1 cellular context compared by ENCODE assay signal in genomic region chr16:81367821-81368220, GRCh38.
TF ChIP-seq lines count a peak whose summit lies in the region.

No MANE protein-coding gene starts in this region.

TF ChIP-seq in endothelial cell of umbilical vein, 7 proteins besides CTCF, POLR2A, EP300 and RAD21 (continued from another document):
- TF ChIP-seq MAX (IDR thresholded peaks at IDR 0.05; ENCODE audit: insufficient read depth, insufficient read length) (no peak), JUN (IDR thresholded peaks at IDR 0.05; ENCODE audit: borderline replicate concordance, insufficient read depth, insufficient read length, low read depth) (no peak)
